Comparison of ENCODE assay signal across 1 cellular context in the genomic region with DNA sequence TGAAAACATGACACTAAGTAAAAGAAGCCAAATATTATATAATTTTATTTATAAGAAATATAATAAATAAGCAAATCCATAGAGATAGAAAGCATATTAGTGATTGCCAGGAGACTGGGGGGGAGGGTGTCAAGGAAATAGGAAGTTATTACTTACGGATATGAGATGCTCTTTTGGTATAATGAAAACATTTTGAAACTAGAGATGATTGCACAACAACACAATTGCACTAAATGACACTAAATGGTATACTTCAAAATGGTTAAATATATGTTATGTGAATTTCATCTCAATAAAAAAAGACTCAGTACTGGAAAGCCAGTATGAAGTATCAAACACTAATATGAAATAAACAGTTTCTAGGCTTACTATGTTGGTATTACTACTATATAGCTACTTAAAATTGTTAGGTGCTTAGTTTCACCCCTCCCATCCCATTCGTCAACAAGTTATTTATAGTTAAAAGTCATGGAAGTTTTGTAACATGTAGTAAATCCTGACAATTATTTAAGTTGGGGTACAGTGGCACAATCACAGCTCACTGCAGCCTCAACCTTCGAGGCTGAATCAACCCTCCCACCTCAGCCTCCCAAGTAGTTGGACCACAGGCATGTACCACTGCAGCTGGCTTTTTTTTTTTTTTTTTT.
TF ChIP-seq lines count a peak whose summit lies in the region.

No MANE protein-coding gene starts in this region.

TF ChIP-seq in H1, 55 proteins besides CTCF, POLR2A, EP300 and RAD21:
- TF ChIP-seq SIX5 (IDR thresholded peaks at IDR 0.05; ENCODE audit: low read depth, low read length) (no peak), CEBPB (IDR thresholded peaks at IDR 0.05; ENCODE audit: low read depth, low read length) (0 out of 2 replicates have a peak, but pooled peaks have one; percentile 36)
TF ChIP-seq in H1: peak in this region for 1.
